Comparison of ENCODE assay signal across 21 cellular contexts in genomic region chr3:39330824-39331223, GRCh38. TPM values are rescaled to one million over a fixed set of nuclear protein-coding genes. Genes with fewer than 3 reads are reported as not detected.
"Had no signal": no experiment of that assay in that cellular context is flagged by ENCODE, and none has a peak within 500 bp of the region (broad histone marks: within the 10 kb centered on the region; RNA-seq: fewer than 3 reads in every experiment).

No MANE protein-coding gene starts in this region.

- H3K27ac Mint-ChIP-seq: activated naive CD4-positive, alpha-beta T cell treated with anti-CD3 and anti-CD28 coated beads for 36 hours; natural killer cell treated with Interleukin-12 subunit alpha and Interleukin-12 subunit beta and Interleukin-15 and Interleukin-18, amount 100 ng/mL, for 72 hours; progenitor cell of endocrine pancreas had no signal

- DNase-seq: activated CD4-positive, alpha-beta T cell treated with anti-CD3 and anti-CD28 coated beads, Interleukin-2, amount 50 U/mL, for 48 hours; activated CD4-positive, CD25-positive, alpha-beta regulatory T cell; activated CD8-positive, alpha-beta memory T cell treated with anti-CD3 and anti-CD28 coated beads, Interleukin-2, amount 50 U/mL, for 48 hours; activated naive CD4-positive, alpha-beta T cell treated with anti-CD3 and anti-CD28 coated beads for 36 hours; caudate nucleus; effector CD4-positive, alpha-beta T cell; foreskin melanocyte; heart right ventricle; left ventricle myocardium superior; mesenchymal stem cell; nucleus accumbens; right lobe of liver; spleen; stimulated activated naive CD4-positive, alpha-beta T cell; SW 1271; upper lobe of left lung had no signal

- H3K4me3 Mint-ChIP-seq: activated naive CD4-positive, alpha-beta T cell treated with anti-CD3 and anti-CD28 coated beads for 36 hours; natural killer cell treated with Interleukin-12 subunit alpha and Interleukin-12 subunit beta and Interleukin-15 and Interleukin-18, amount 100 ng/mL, for 72 hours had no signal

- H3K27ac ChIP-seq: coronary artery, heart right ventricle, right lobe of liver, spleen, suprapubic skin, upper lobe of left lung had no signal

- ATAC-seq: heart right ventricle; left ventricle myocardium superior; natural killer cell treated with Interleukin-12 subunit alpha and Interleukin-12 subunit beta and Interleukin-15 and Interleukin-18, amount 100 ng/mL, for 72 hours; right lobe of liver had no signal

- H3K4me3 ChIP-seq: coronary artery, heart right ventricle, right lobe of liver, spleen, suprapubic skin, upper lobe of left lung had no signal

- H3K36me3 ChIP-seq: heart right ventricle, right lobe of liver, spleen, suprapubic skin, upper lobe of left lung had no signal

- H3K27me3 Mint-ChIP-seq: natural killer cell treated with Interleukin-12 subunit alpha and Interleukin-12 subunit beta and Interleukin-15 and Interleukin-18, amount 100 ng/mL, for 72 hours had no signal

- H3K4me1 ChIP-seq: heart right ventricle, right lobe of liver, spleen, suprapubic skin, upper lobe of left lung had no signal

- H3K9me3 Mint-ChIP-seq: activated naive CD4-positive, alpha-beta T cell treated with anti-CD3 and anti-CD28 coated beads for 36 hours; natural killer cell treated with Interleukin-12 subunit alpha and Interleukin-12 subunit beta and Interleukin-15 and Interleukin-18, amount 100 ng/mL, for 72 hours had no signal

- H3K27me3 ChIP-seq: heart right ventricle, right lobe of liver, spleen, suprapubic skin, upper lobe of left lung had no signal

- H3K9me3 ChIP-seq: heart right ventricle, right lobe of liver, spleen, suprapubic skin, upper lobe of left lung had no signal

- H3K36me3 Mint-ChIP-seq: natural killer cell treated with Interleukin-12 subunit alpha and Interleukin-12 subunit beta and Interleukin-15 and Interleukin-18, amount 100 ng/mL, for 72 hours had no signal

RNA-seq across cellular contexts. Expression of gene CCR8, which starts 1.3 kb away (rescaled TPM):
- total RNA-seq: activated naive CD4-positive, alpha-beta T cell treated with anti-CD3 and anti-CD28 coated beads for 36 hours; heart right ventricle; kidney epithelial cell; left ventricle myocardium superior; progenitor cell of endocrine pancreas; right lobe of liver; suprapubic skin; upper lobe of left lung had no signal
- polyA plus RNA-seq: heart right ventricle had no signal

RNA-seq across cellular contexts. Expression of gene CX3CR1, which starts 51.0 kb away (rescaled TPM):
- total RNA-seq: activated naive CD4-positive, alpha-beta T cell treated with anti-CD3 and anti-CD28 coated beads for 36 hours; kidney epithelial cell; progenitor cell of endocrine pancreas had no signal
